Comparison of ENCODE assay signal across 11 cellular contexts in genomic region chr14:49897414-49897813, GRCh38. TPM values are rescaled to one million over a fixed set of nuclear protein-coding genes. Genes with fewer than 3 reads are reported as not detected.
DNase-seq lines count a peak whose midpoint lies in the region; ATAC-seq and TF ChIP-seq lines count a peak whose summit lies in the region.
"Had no signal": no experiment of that assay in that cellular context is flagged by ENCODE, and none has a peak within 500 bp of the region (broad histone marks: within the 10 kb centered on the region; RNA-seq: fewer than 3 reads in every experiment).

No MANE protein-coding gene starts in this region.

- peak overlapping the region; percentile 30 for H3K4me3 ChIP-seq in CD8-positive, alpha-beta memory T cell (ENCODE audit: low read length)
- H3K4me3 ChIP-seq in OCI-LY3 (ENCODE audit: low read length) = peak overlapping the region; percentile 98
- H3K4me3 ChIP-seq in coronary artery = peak overlapping the region; percentile 100
- H3K4me3 ChIP-seq in parathyroid adenoma (ENCODE audit: low read depth, low read length) = no peak overlapping the region
- H3K4me3 ChIP-seq in mucosa of descending colon = no peak overlapping the region
- H3K4me3 ChIP-seq: cardiac muscle cell had no signal

- H3K4me2 ChIP-seq in OCI-LY3 (ENCODE audit: low read length) (peak overlapping the region; percentile 90), parathyroid adenoma (ENCODE audit: low read length) (peak overlapping the region; percentile 26)

- peaks cover 40% of the 10 kb centered on the region for H3K4me1 ChIP-seq in CD8-positive, alpha-beta memory T cell (ENCODE audit: insufficient read depth, low read length)
- H3K4me1 ChIP-seq in OCI-LY3 (ENCODE audit: low read length) (peaks cover 36% of the 10 kb centered on the region), parathyroid adenoma (peaks cover 13% of the 10 kb centered on the region), mucosa of descending colon (ENCODE audit: low read depth) (peaks cover 38% of the 10 kb centered on the region)

- H3K9ac ChIP-seq in OCI-LY3 (ENCODE audit: low read length) (peak overlapping the region; percentile 100), parathyroid adenoma (no peak overlapping the region)

- no peaks in the 10 kb centered on the region for H3K9me3 Mint-ChIP-seq in CD8-positive, alpha-beta memory T cell

- CTCF ChIA-PET in CD8-positive, alpha-beta memory T cell (lab: Charles Lee) = interaction anchor here (1.0 kb wide), 1 partner anchor 43 kb away, joined by 3 read pairs; no protein-coding TSS in a partner anchor

- no peak for DNase-seq in CD8-positive, alpha-beta memory T cell
- DNase-seq in coronary artery (ENCODE audit: low spot score) = no peak
- DNase-seq in stimulated activated CD4-positive, alpha-beta T cell treated with anti-CD3 and anti-CD28 coated beads, Interleukin-12 subunit alpha, Interleukin-12 subunit beta, amount 100 ng/mL, for 4 hours = no peak
- no peak for DNase-seq in mucosa of descending colon
- no peak for DNase-seq in anterior cingulate cortex (lab: John Stamatoyannopoulos, UW)
- DNase-seq: NCI-H2107, T-helper 9 cell had no signal

- peaks cover 40 to 62% (median 54%) of the 10 kb centered on the region in 3 donors for H3K4me1 Mint-ChIP-seq in CD8-positive, alpha-beta memory T cell

- no peaks in the 10 kb centered on the region for H3K9me3 ChIP-seq in CD8-positive, alpha-beta memory T cell (ENCODE audit: low read length)
- no peaks in the 10 kb centered on the region for H3K9me3 ChIP-seq in OCI-LY3 (ENCODE audit: insufficient read depth, low read length)
- no peaks in the 10 kb centered on the region for H3K9me3 ChIP-seq in parathyroid adenoma (ENCODE audit: control insufficient read depth, low read length)
- no peaks in the 10 kb centered on the region for H3K9me3 ChIP-seq in mucosa of descending colon

- H2AFZ ChIP-seq in OCI-LY3 (ENCODE audit: low read depth, low read length) (no peak overlapping the region), parathyroid adenoma (no peak overlapping the region)

- peak overlapping the region; percentile 43 for H3K27ac ChIP-seq in CD8-positive, alpha-beta memory T cell (ENCODE audit: low read depth, low read length)
- peak overlapping the region; percentile 96 for H3K27ac ChIP-seq in OCI-LY3 (ENCODE audit: low read length)
- H3K27ac ChIP-seq in coronary artery = no peak overlapping the region
- H3K27ac ChIP-seq in parathyroid adenoma = no peak overlapping the region
- H3K27ac ChIP-seq: cardiac muscle cell had no signal

- H3K27me3 ChIP-seq in CD8-positive, alpha-beta memory T cell (ENCODE audit: insufficient read depth, low read length, poor library complexity, severe bottlenecking) = no peaks in the 10 kb centered on the region
- H3K27me3 ChIP-seq in OCI-LY3 (ENCODE audit: low read depth, low read length) (no peaks in the 10 kb centered on the region), parathyroid adenoma (ENCODE audit: control insufficient read depth, insufficient read depth, low read length) (no peaks in the 10 kb centered on the region)
- H3K27me3 ChIP-seq: cardiac muscle cell had no signal

- H3K36me3 Mint-ChIP-seq in CD8-positive, alpha-beta memory T cell = peaks cover 15 to 45% (median 27%) of the 10 kb centered on the region in 3 donors

- peak overlapping the region; percentile 81 to 100 (median 92) for H3K4me3 Mint-ChIP-seq in CD8-positive, alpha-beta memory T cell

- no peaks in the 10 kb centered on the region for H3K27me3 Mint-ChIP-seq in CD8-positive, alpha-beta memory T cell

- POLR2A ChIA-PET in CD8-positive, alpha-beta memory T cell (lab: Charles Lee) = interaction anchor here (0.7 kb wide), 1 partner anchor 102 kb away, joined by 4 read pairs; no protein-coding TSS in a partner anchor

- H3K27ac Mint-ChIP-seq in CD8-positive, alpha-beta memory T cell = peak overlapping the region; percentile 55 to 99 (median 87)

- peaks cover 50% of the 10 kb centered on the region for H4K20me1 ChIP-seq in OCI-LY3 (ENCODE audit: insufficient read depth, low read length)

- H3K79me2 ChIP-seq in OCI-LY3 (ENCODE audit: low read length) (peaks cover 76% of the 10 kb centered on the region), parathyroid adenoma (peaks cover 13% of the 10 kb centered on the region)

- intact Hi-C loops in mucosa of descending colon (cut with DNase I, micrococcal nuclease) = loop anchor here in 1 of 2 donors (10.0 kb wide), 1 partner anchor 67 kb away; no protein-coding TSS in a partner anchor

- ATAC-seq in mucosa of descending colon (no peak), GM21576 (IDR thresholded peaks at IDR 0.05; ENCODE audit: unreplicated experiment) (no peak)

- TF ChIP-seq CTCF in OCI-LY3 (IDR thresholded peaks at IDR 0.05; ENCODE audit: low read depth, low read length) (no peak), coronary artery (IDR thresholded peaks at IDR 0.05) (no peak), parathyroid adenoma (IDR thresholded peaks at IDR 0.05) (no peak), mucosa of descending colon (IDR thresholded peaks at IDR 0.05) (no peak)

- peaks cover 17% of the 10 kb centered on the region for H3K36me3 ChIP-seq in CD8-positive, alpha-beta memory T cell (ENCODE audit: insufficient read depth, low read length)
- H3K36me3 ChIP-seq in OCI-LY3 (replicated peaks; ENCODE audit: low read depth, low read length) (peaks cover 43% of the 10 kb centered on the region), parathyroid adenoma (ENCODE audit: control insufficient read depth, insufficient read depth, low read length) (no peaks in the 10 kb centered on the region), mucosa of descending colon (ENCODE audit: low read depth) (no peaks in the 10 kb centered on the region)

RNA-seq across cellular contexts. Expression of gene ARF6, which starts 4.5 kb away (rescaled TPM):
- total RNA-seq in CD8-positive, alpha-beta memory T cell = 100 to 1,000 TPM; 168 TPM
- polyA plus RNA-seq in CD8-positive, alpha-beta memory T cell = 174 TPM
- total RNA-seq in mucosa of descending colon = 100 to 1,000 TPM in 2 of 3 donors, 10 to 100 TPM in 1; 84.3 to 125 (median 123) TPM

RNA-seq across cellular contexts. Expression of gene NEMF, which starts 44.8 kb away (rescaled TPM):
- 10 to 100 TPM; 69.2 to 71.9 TPM for total RNA-seq in CD8-positive, alpha-beta memory T cell
- polyA plus RNA-seq in CD8-positive, alpha-beta memory T cell = 48.9 TPM
- 10 to 100 TPM; 54.8 to 68.9 (median 66.6) TPM for total RNA-seq in mucosa of descending colon

Comparison
In these comparisons a context has a peak if more than half of its experiments do, and no peak if none do; other contexts are left out.
1. H3K27ac ChIP-seq: peak in CD8-positive, alpha-beta memory T cell (single experiment) and OCI-LY3 (single experiment); none in coronary artery (0 of 2) and parathyroid adenoma (single experiment).
2. H3K4me3 ChIP-seq: peak in CD8-positive, alpha-beta memory T cell (single experiment), OCI-LY3 (single experiment) and coronary artery (single experiment); none in parathyroid adenoma (single experiment) and mucosa of descending colon (single experiment).